In the genomic region with DNA sequence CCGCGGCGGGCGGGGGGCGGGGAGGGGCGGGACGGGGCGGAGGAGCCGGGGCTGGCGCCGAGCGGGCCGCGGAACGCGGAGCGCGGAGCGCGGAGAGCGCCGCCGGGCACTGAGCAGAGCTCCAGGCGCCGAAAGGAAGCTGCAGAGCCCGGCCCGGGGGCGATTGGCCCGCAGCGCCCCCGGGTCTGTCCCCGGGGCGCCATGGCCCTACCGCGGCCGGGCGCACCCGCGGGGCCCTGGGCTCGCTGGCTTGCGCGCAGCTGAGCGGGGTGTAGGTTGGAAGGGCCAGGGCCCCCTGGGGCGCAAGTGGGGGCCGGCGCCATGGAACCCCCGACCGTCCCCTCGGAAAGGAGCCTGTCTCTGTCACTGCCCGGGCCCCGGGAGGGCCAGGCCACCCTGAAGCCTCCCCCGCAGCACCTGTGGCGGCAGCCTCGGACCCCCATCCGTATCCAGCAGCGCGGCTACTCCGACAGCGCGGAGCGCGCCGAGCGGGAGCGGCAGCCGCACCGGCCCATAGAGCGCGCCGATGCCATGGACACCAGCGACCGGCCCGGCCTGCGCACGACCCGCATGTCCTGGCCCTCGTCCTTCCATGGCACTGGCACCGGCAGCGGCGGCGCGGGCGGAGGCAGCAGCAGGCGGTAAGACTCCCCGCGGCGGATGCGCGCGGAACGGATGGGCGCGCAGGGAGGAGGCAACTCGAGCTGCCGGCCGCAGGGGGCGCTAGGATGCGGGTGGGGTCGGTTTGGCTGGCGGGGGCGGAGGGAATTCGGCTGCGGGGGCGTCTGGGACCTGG, we compare ENCODE assay signal across 8 cellular contexts. TPM values are rescaled to one million over a fixed set of nuclear protein-coding genes. Genes with fewer than 3 reads are reported as not detected.
DNase-seq lines count a peak whose midpoint lies in the region; ATAC-seq lines count a peak whose summit lies in the region.

A gene (plus strand): TSS at position 95 of the 796 bp plus-strand sequence. CDS start 227 bp downstream, at position 322.

- ATAC-seq in HG02981 (IDR thresholded peaks at IDR 0.05; ENCODE audit: unreplicated experiment) = no peak

- DNase-seq in SKM-1 treated with dmso at 0.1 percent for 144 hours (lab: John Stamatoyannopoulos, UW; ENCODE audit: unreplicated experiment) (peak; percentile 42), SKM-1 (lab: John Stamatoyannopoulos, UW; ENCODE audit: unreplicated experiment) (no peak), NOMO-1 treated with DMSO at 0.1 percent for 48 hours (lab: John Stamatoyannopoulos, UW; ENCODE audit: unreplicated experiment) (peak; percentile 42), hepatic stellate cell (ENCODE audit: low spot score) (peak; percentile 59), HT-29 (ENCODE audit: low spot score) (no peak)
- DNase-seq in activated naive CD4-positive, alpha-beta T cell treated with Interleukin-2 at 50 U/mL for 16 hours = peak; percentile 62
- peak; percentile 58 for DNase-seq in stimulated activated CD4-positive, alpha-beta T cell treated with anti-CD3 and anti-CD28 coated beads, Interleukin-4, amount 100 ng/mL, for 1 hour

RNA-seq across cellular contexts. Expression of the gene that starts here (rescaled TPM):
- 0.16 and 0.36 TPM in 2 replicates for total RNA-seq in HT-29 (2014; rRNA removed; shearing (Covaris generic))

Comparison
In these comparisons a context has a peak if more than half of its experiments do, and no peak if none do; other contexts are left out.
1. DNase-seq: peak in SKM-1 treated with dmso at 0.1 percent for 144 hours (single experiment), NOMO-1 treated with DMSO at 0.1 percent for 48 hours (single experiment), activated naive CD4-positive, alpha-beta T cell treated with Interleukin-2 at 50 U/mL for 16 hours (single experiment), hepatic stellate cell (single experiment) and stimulated activated CD4-positive, alpha-beta T cell treated with anti-CD3 and anti-CD28 coated beads, Interleukin-4, amount 100 ng/mL, for 1 hour (single experiment); none in SKM-1 (single experiment) and HT-29 (single experiment).